Comparison of ENCODE assay signal across 16 cellular contexts in the genomic region with DNA sequence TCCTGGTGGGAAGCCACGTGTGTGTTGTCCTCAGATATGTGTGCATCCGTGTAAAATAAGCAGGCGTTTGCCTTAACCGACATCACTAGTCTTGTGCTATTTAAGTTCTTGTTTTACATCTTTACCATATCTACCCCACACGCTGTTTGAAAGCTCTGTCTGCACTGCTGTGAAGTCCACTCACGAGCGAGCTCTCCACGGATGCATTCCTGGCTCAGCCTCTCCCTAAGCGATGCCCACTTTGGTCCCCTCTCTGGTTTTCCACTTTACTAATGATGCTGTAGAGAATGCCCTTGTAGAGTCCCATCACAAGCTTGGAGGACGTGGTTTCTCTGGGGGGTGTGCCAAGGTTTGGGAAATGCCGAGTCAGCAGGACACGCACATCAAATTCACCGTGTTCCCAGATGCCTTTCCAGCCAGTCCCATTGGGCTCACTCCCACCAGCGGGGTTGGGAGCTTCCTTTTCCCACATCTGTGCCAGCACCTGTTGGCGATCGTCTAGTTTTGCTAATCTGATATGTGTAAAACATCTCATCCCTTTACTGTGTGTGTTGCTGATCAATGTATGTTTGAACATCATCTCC. TPM values are rescaled to one million over a fixed set of nuclear protein-coding genes. Genes with fewer than 3 reads are reported as not detected.
DNase-seq lines count a peak whose midpoint lies in the region; ATAC-seq, FAIRE-seq and TF ChIP-seq lines count a peak whose summit lies in the region.
"Had no signal": no experiment of that assay in that cellular context is flagged by ENCODE, and none has a peak within 500 bp of the region (broad histone marks: within the 10 kb centered on the region; RNA-seq: fewer than 3 reads in every experiment).

No MANE protein-coding gene starts in this region.

- H3K4me3 ChIP-seq in GM23338 (no peak overlapping the region), bronchial epithelial cell (ENCODE audit: low read depth, low read length) (no peak overlapping the region), left ventricle myocardium inferior (no peak overlapping the region)

- H3K27me3 Mint-ChIP-seq in GM23338 (ENCODE audit: insufficient read depth, low read depth, poor library complexity) (peaks cover 1% of the 10 kb centered on the region), osteocyte (ENCODE audit: unreplicated experiment) (peaks cover 23% of the 10 kb centered on the region)

- DNase-seq in activated effector memory CD4-positive, alpha-beta T cell treated with anti-CD3 and anti-CD28 coated beads, Interleukin-2, amount 50 U/mL, for 16 hours = peak; percentile 54
- DNase-seq in activated effector memory CD4-positive, alpha-beta T cell treated with Interleukin-2 at 50 U/mL for 16 hours = no peak
- DNase-seq in GM23338 (ENCODE audit: low spot score) (no peak), bronchial epithelial cell (ENCODE audit: low read depth) (no peak), osteocyte (ENCODE audit: extremely low spot score, unreplicated experiment) (peak; percentile 53), left ventricle myocardium inferior (no peak)
- no peak for DNase-seq in stimulated activated CD4-positive, alpha-beta T cell treated with anti-CD3 and anti-CD28 coated beads, Interleukin-4, amount 100 ng/mL, for 4 hours
- DNase-seq: CD4-positive, CD25-positive, alpha-beta regulatory T cell; DMS153; DMS79 treated with DMSO at 0.1 percent for 48 hours; KG1 had no signal

- TF ChIP-seq CTCF in GM23338 (conservative IDR thresholded peaks at IDR 0.05; ENCODE audit: low read depth in 2 of 2) = no peak
- TF ChIP-seq CTCF in bronchial epithelial cell (IDR thresholded peaks at IDR 0.05; ENCODE audit: insufficient read depth, low read length, severe bottlenecking) = no peak
- TF ChIP-seq CTCF in osteocyte (IDR thresholded peaks at IDR 0.05) = no peak
- no peak for TF ChIP-seq CTCF in left ventricle myocardium inferior (IDR thresholded peaks at IDR 0.05; ENCODE audit: borderline replicate concordance)

- H3K36me3 ChIP-seq in GM23338 (ENCODE audit: insufficient read depth) = no peaks in the 10 kb centered on the region
- H3K36me3 ChIP-seq in bronchial epithelial cell (ENCODE audit: control insufficient read depth, insufficient read depth, low read length) = no peaks in the 10 kb centered on the region
- no peaks in the 10 kb centered on the region for H3K36me3 ChIP-seq in left ventricle myocardium inferior

- no peaks in the 10 kb centered on the region; the same call in 2 of the 3 replicates for H3K4me1 Mint-ChIP-seq in GM23338
- H3K4me1 Mint-ChIP-seq in osteocyte (ENCODE audit: unreplicated experiment) = no peaks in the 10 kb centered on the region
- H3K4me1 Mint-ChIP-seq: CD4-positive, CD25-positive, alpha-beta regulatory T cell had no signal

- no peaks in the 10 kb centered on the region for H3F3A ChIP-seq in GM23338 (replicated peaks; ENCODE audit: low read depth)

- H3K9me3 Mint-ChIP-seq in GM23338 (no peaks in the 10 kb centered on the region; the same call in 2 of the 3 replicates), osteocyte (ENCODE audit: unreplicated experiment) (no peaks in the 10 kb centered on the region)

- H3K27ac ChIP-seq in GM23338 (ENCODE audit: low read depth) (no peak overlapping the region), left ventricle myocardium inferior (replicated peaks) (no peak overlapping the region)
- H3K27ac ChIP-seq: HL-60 had no signal

- FAIRE-seq in bronchial epithelial cell (lab: Jason Lieb, UNC) = peak; percentile 28
- FAIRE-seq: G401.6, GM12891, H54 had no signal

- no peak overlapping the region for H3K4me3 Mint-ChIP-seq in GM23338
- H3K4me3 Mint-ChIP-seq in osteocyte (ENCODE audit: unreplicated experiment) = no peak overlapping the region
- H3K4me3 Mint-ChIP-seq: CD4-positive, CD25-positive, alpha-beta regulatory T cell had no signal

- H3K27me3 ChIP-seq in GM23338 (ENCODE audit: insufficient read depth) = no peaks in the 10 kb centered on the region
- no peaks in the 10 kb centered on the region for H3K27me3 ChIP-seq in bronchial epithelial cell (ENCODE audit: control insufficient read depth, insufficient read depth, low read length)
- peaks cover 88% of the 10 kb centered on the region for H3K27me3 ChIP-seq in left ventricle myocardium inferior (ENCODE audit: low read depth)

- ATAC-seq in GM23338 (no peak), HG03159 (IDR thresholded peaks at IDR 0.05; ENCODE audit: unreplicated experiment) (no peak)

- 0 out of 2 replicates have a peak overlapping the region, but pooled peaks have one; percentile 28 for H2AFZ ChIP-seq in GM23338

- H3K79me2 ChIP-seq in GM23338 (replicated peaks; ENCODE audit: insufficient read depth) = no peaks in the 10 kb centered on the region

- H3K27ac Mint-ChIP-seq in GM23338 (no peak overlapping the region), osteocyte (ENCODE audit: unreplicated experiment) (no peak overlapping the region)
- H3K27ac Mint-ChIP-seq: CD4-positive, CD25-positive, alpha-beta regulatory T cell had no signal

- H3K4me1 ChIP-seq in GM23338 (ENCODE audit: insufficient read depth) (no peaks in the 10 kb centered on the region), left ventricle myocardium inferior (no peaks in the 10 kb centered on the region)

- no peaks in the 10 kb centered on the region for H3K9me3 ChIP-seq in left ventricle myocardium inferior (replicated peaks)

- no peaks in the 10 kb centered on the region for H3K36me3 Mint-ChIP-seq in GM23338 (ENCODE audit: low read depth)
- no peaks in the 10 kb centered on the region for H3K36me3 Mint-ChIP-seq in osteocyte (ENCODE audit: unreplicated experiment)
- H3K36me3 Mint-ChIP-seq: CD4-positive, CD25-positive, alpha-beta regulatory T cell had no signal

- no peaks in the 10 kb centered on the region for H4K20me1 ChIP-seq in GM23338 (replicated peaks; ENCODE audit: insufficient read depth)

- intact Hi-C loops in left ventricle myocardium inferior (cut with micrococcal nuclease) = no loop called here

- no peak overlapping the region for H3K4me2 ChIP-seq in GM23338

- no peaks in the 10 kb centered on the region for H3K9me2 ChIP-seq in GM23338 (ENCODE audit: insufficient read depth)

TF ChIP-seq in GM23338, 12 proteins besides CTCF, POLR2A, EP300 and RAD21:
- TF ChIP-seq ZNF331 (CRISPR knock-in tag; IDR thresholded peaks at IDR 0.05; ENCODE audit: low read depth) (no peak), ZNF114 (CRISPR knock-in tag; IDR thresholded peaks at IDR 0.05) (no peak), STAT1 (IDR thresholded peaks at IDR 0.05; ENCODE audit: unreplicated experiment) (no peak)
TF ChIP-seq in GM23338: peak in this region for 0.

RNA-seq across cellular contexts. Expression of gene ACTL8, which starts 43.8 kb away (rescaled TPM):
- 0.38 and 0.70 TPM in 2 replicates for total RNA-seq in GM23338 (2014; rRNA removed; shearing (Covaris generic))
- polyA plus RNA-seq in GM23338 (2016; fragmentation: Nextera tagmentation; extraction: Ambion mirVana) = 0.56 and 0.71 TPM in 2 replicates
- not detected in 2 replicates for total RNA-seq in bronchial epithelial cell
- not detected in 2 replicates for total RNA-seq in osteocyte
- total RNA-seq in left ventricle myocardium inferior = not detected
- total RNA-seq: CD4-positive, CD25-positive, alpha-beta regulatory T cell had no signal
- polyA plus RNA-seq: CD4-positive, CD25-positive, alpha-beta regulatory T cell had no signal

Comparison
In these comparisons a context has a peak if more than half of its experiments do, and no peak if none do; other contexts are left out.
1. DNase-seq: peak in activated effector memory CD4-positive, alpha-beta T cell treated with anti-CD3 and anti-CD28 coated beads, Interleukin-2, amount 50 U/mL, for 16 hours (single experiment) and osteocyte (single experiment); none in activated effector memory CD4-positive, alpha-beta T cell treated with Interleukin-2 at 50 U/mL for 16 hours (single experiment), GM23338 (single experiment), bronchial epithelial cell (single experiment), stimulated activated CD4-positive, alpha-beta T cell treated with anti-CD3 and anti-CD28 coated beads, Interleukin-4, amount 100 ng/mL, for 4 hours (0 of 2) and left ventricle myocardium inferior (single experiment).